ENCODE assay signal across 8 cellular contexts in the genomic region with DNA sequence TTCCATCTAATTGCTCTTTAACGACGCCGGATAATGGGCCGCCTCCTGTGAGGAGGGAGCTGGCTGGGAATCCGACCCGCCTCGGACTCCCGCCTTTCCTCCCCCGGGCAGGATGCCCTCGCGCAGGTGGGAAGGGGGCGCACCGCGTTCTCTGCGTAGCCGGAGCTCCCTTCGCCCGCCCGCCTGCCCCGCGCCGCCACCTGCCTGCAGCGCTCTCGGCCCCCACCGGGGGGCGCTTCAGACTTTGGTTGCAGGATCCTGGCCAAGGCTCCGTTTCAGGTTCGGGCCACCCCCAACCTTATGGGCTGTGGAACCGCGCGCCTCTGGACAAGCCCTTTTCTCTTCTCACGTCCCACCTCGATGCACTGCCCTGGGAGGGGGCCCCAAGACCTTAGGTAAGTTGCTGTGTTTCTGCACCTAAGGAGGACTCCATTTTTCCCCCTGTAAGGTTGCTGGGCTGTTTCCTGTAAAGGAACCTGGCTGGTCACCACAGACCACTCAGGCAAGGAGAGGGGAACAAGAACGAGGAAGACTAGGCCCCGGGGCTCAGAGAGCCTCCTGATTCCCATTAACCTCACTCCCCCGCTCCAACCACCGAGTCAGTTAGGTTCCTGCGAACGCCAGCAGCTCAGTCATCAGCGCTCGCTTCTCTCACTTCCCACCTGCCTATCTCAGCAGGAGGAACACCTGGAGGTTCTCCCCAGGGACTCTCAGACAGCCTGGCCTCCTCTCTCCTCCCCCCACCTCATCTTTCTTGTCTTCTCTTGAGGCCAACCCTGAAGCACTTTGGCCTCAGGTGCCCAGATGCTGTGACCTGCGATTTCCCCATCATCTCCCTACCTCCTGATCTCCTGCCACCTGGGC. TPM values are rescaled to one million over a fixed set of nuclear protein-coding genes. Genes with fewer than 3 reads are reported as not detected.
DNase-seq lines count a peak whose midpoint lies in the region; ATAC-seq and TF ChIP-seq lines count a peak whose summit lies in the region.

No MANE protein-coding gene starts in this region.

- H3K27me3 Mint-ChIP-seq in Calu3 (ENCODE audit: unreplicated experiment), result peaks cover 38% of the 10 kb centered on the region
- peaks cover 48% of the 10 kb centered on the region for H3K27me3 Mint-ChIP-seq in activated CD8-positive, alpha-beta T cell treated with anti-CD3 and anti-CD28 coated beads for 36 hours
- H3K27me3 Mint-ChIP-seq in effector memory CD8-positive, alpha-beta T cell, result peaks cover 42 to 55% of the 10 kb centered on the region in 2 donors
- peaks cover 59% of the 10 kb centered on the region for H3K27me3 Mint-ChIP-seq in stimulated activated naive CD8-positive, alpha-beta T cell treated with anti-CD3 and anti-CD28 coated beads, Interleukin-15, amount 100 ng/mL, for 72 hours

- peak; percentile 57 for TF ChIP-seq CTCF in Calu3 (IDR thresholded peaks at IDR 0.05; ENCODE audit: unreplicated experiment)
- peak; percentile 88 for TF ChIP-seq CTCF in activated CD8-positive, alpha-beta T cell treated with anti-CD3 and anti-CD28 coated beads for 36 hours (IDR thresholded peaks at IDR 0.05)

- no TSS peak for BruUV-seq in Calu3 (replicated peaks; lab: Mats Ljungman, UMichigan)

- no peak overlapping the region for H3K9ac ChIP-seq in mucosa of rectum (ENCODE audit: low read depth in 1 of 2, low read length in 2 of 2)

- peaks cover 8% of the 10 kb centered on the region for H3K4me1 Mint-ChIP-seq in Calu3 (ENCODE audit: low read depth, unreplicated experiment)
- H3K4me1 Mint-ChIP-seq in activated CD8-positive, alpha-beta T cell treated with anti-CD3 and anti-CD28 coated beads for 36 hours (ENCODE audit: low read depth), result peaks cover 9% of the 10 kb centered on the region
- peaks cover 11 to 20% of the 10 kb centered on the region in 2 donors for H3K4me1 Mint-ChIP-seq in effector memory CD8-positive, alpha-beta T cell (ENCODE audit: low read depth in 2 of 2)
- peaks cover 32% of the 10 kb centered on the region for H3K4me1 Mint-ChIP-seq in stimulated activated naive CD8-positive, alpha-beta T cell treated with anti-CD3 and anti-CD28 coated beads, Interleukin-15, amount 100 ng/mL, for 72 hours

- H3K36me3 Mint-ChIP-seq in Calu3 (ENCODE audit: insufficient read depth, unreplicated experiment), result no peaks in the 10 kb centered on the region
- H3K36me3 Mint-ChIP-seq in activated CD8-positive, alpha-beta T cell treated with anti-CD3 and anti-CD28 coated beads for 36 hours (ENCODE audit: low read depth), result peaks cover 2% of the 10 kb centered on the region
- peaks cover 5% of the 10 kb centered on the region for H3K36me3 Mint-ChIP-seq in effector memory CD8-positive, alpha-beta T cell (ENCODE audit: insufficient read depth)

- H3K9me3 ChIP-seq in mucosa of rectum (ENCODE audit: control insufficient read depth in 2 of 2, low read length in 2 of 2), result no peaks in the 10 kb centered on the region

- peaks cover 20 to 21% of the 10 kb centered on the region in 2 donors for H3K27me3 ChIP-seq in mucosa of rectum (ENCODE audit: control insufficient read depth in 2 of 2, insufficient read depth in 2 of 2, low read length in 2 of 2)

- DNase-seq in Calu3 (peak; percentile 83), HEK293T (ENCODE audit: extremely low spot score) (peak; percentile 90), NCI-H226 (peak; percentile 38), GF-D8 (lab: John Stamatoyannopoulos, UW) (no peak)
- DNase-seq in activated CD8-positive, alpha-beta T cell treated with anti-CD3 and anti-CD28 coated beads for 36 hours, result peak; percentile 83
- DNase-seq in effector memory CD8-positive, alpha-beta T cell, result peak; percentile 76 to 85 (median 84)
- peak; percentile 74 to 81 for DNase-seq in stimulated activated naive CD8-positive, alpha-beta T cell treated with anti-CD3 and anti-CD28 coated beads, Interleukin-15, amount 100 ng/mL, for 72 hours

- CTCF ChIA-PET in Calu3 (lab: Charles Lee), result interaction anchor here (0.6 to 1.5 kb wide), 12 partner anchors 8 to 140 kb away, joined by 3 to 20 read pairs (median 4); no protein-coding TSS in a partner anchor
- CTCF ChIA-PET in HEK293T (lab: Yijun Ruan, JAX), result interaction anchor here (0.6 to 7.0 kb wide), 25 partner anchors 8 to 336 kb away, joined by 3 to 63 read pairs (median 4); a partner anchor contains a TSS
- CTCF ChIA-PET in activated CD8-positive, alpha-beta T cell treated with anti-CD3 and anti-CD28 coated beads for 36 hours (lab: Charles Lee), result interaction anchor here (0.6 to 23.2 kb wide), 41 partner anchors 5 to 537 kb away, joined by 3 to 655 read pairs (median 4); a partner anchor contains a TSS

- no peak overlapping the region for H3K27ac ChIP-seq in mucosa of rectum (ENCODE audit: low read depth in 2 of 2, low read length in 2 of 2)

- H3K4me3 Mint-ChIP-seq in Calu3 (ENCODE audit: low read depth, unreplicated experiment), result peak overlapping the region; percentile 31
- no peak overlapping the region for H3K4me3 Mint-ChIP-seq in activated CD8-positive, alpha-beta T cell treated with anti-CD3 and anti-CD28 coated beads for 36 hours
- H3K4me3 Mint-ChIP-seq in effector memory CD8-positive, alpha-beta T cell, result peak overlapping the region; percentile 22 to 70
- peak overlapping the region; percentile 23 to 44 for H3K4me3 Mint-ChIP-seq in stimulated activated naive CD8-positive, alpha-beta T cell treated with anti-CD3 and anti-CD28 coated beads, Interleukin-15, amount 100 ng/mL, for 72 hours

- no peaks in the 10 kb centered on the region for H3K36me3 ChIP-seq in mucosa of rectum (ENCODE audit: control insufficient read depth in 2 of 2, insufficient read depth in 2 of 2, low read length in 2 of 2)

- no peak overlapping the region for H3K27ac Mint-ChIP-seq in Calu3 (ENCODE audit: unreplicated experiment)
- no peak overlapping the region for H3K27ac Mint-ChIP-seq in activated CD8-positive, alpha-beta T cell treated with anti-CD3 and anti-CD28 coated beads for 36 hours
- peak overlapping the region in 1 of 2 donors; percentile 75 for H3K27ac Mint-ChIP-seq in effector memory CD8-positive, alpha-beta T cell
- no peak overlapping the region for H3K27ac Mint-ChIP-seq in stimulated activated naive CD8-positive, alpha-beta T cell treated with anti-CD3 and anti-CD28 coated beads, Interleukin-15, amount 100 ng/mL, for 72 hours

- H3K9me3 Mint-ChIP-seq in Calu3 (ENCODE audit: low read depth, unreplicated experiment), result no peaks in the 10 kb centered on the region
- H3K9me3 Mint-ChIP-seq in activated CD8-positive, alpha-beta T cell treated with anti-CD3 and anti-CD28 coated beads for 36 hours, result no peaks in the 10 kb centered on the region
- H3K9me3 Mint-ChIP-seq in effector memory CD8-positive, alpha-beta T cell, result no peaks in the 10 kb centered on the region
- H3K9me3 Mint-ChIP-seq in stimulated activated naive CD8-positive, alpha-beta T cell treated with anti-CD3 and anti-CD28 coated beads, Interleukin-15, amount 100 ng/mL, for 72 hours, result no peaks in the 10 kb centered on the region

- ATAC-seq in activated CD8-positive, alpha-beta T cell treated with anti-CD3 and anti-CD28 coated beads for 36 hours, result peak; percentile 97
- peak; percentile 93 for ATAC-seq in effector memory CD8-positive, alpha-beta T cell (replicated peaks)
- ATAC-seq in stimulated activated naive CD8-positive, alpha-beta T cell treated with anti-CD3 and anti-CD28 coated beads, Interleukin-15, amount 100 ng/mL, for 72 hours, result peak; percentile 88

- intact Hi-C loops in Calu3 (cut with micrococcal nuclease; ENCODE audit: unreplicated experiment), result no loop called here
- intact Hi-C loops in activated CD8-positive, alpha-beta T cell treated with anti-CD3 and anti-CD28 coated beads for 36 hours (cut with micrococcal nuclease), result no loop called here

- POLR2A ChIA-PET in HEK293T (lab: Yijun Ruan, JAX), result interaction anchor here (1.1 to 6.2 kb wide), 4 partner anchors 8 to 91 kb away, joined by 3 to 81 read pairs (median 5); a partner anchor contains a TSS
- POLR2A ChIA-PET in activated CD8-positive, alpha-beta T cell treated with anti-CD3 and anti-CD28 coated beads for 36 hours (lab: Charles Lee), result interaction anchor here (0.8 to 1.1 kb wide), 3 partner anchors 7 to 12 kb away, joined by 3 read pairs; a partner anchor contains a TSS

- H3K4me1 ChIP-seq in mucosa of rectum (ENCODE audit: control insufficient read depth in 2 of 2, insufficient read depth in 2 of 2, low read length in 2 of 2), result peaks cover 3% of the 10 kb centered on the region in 2 donors

- H3K4me3 ChIP-seq in mucosa of rectum (ENCODE audit: low read length in 2 of 2), result peak overlapping the region; percentile 1 to 11

TF ChIP-seq in HEK293T, 16 proteins besides CTCF, POLR2A, EP300 and RAD21:
- TF ChIP-seq FOXK2 (IDR thresholded peaks at IDR 0.05) (no peak), L3MBTL2 (conservative IDR thresholded peaks at IDR 0.05) (peak; percentile 61)

RNA-seq across cellular contexts. Expression of a gene that starts 11.4 kb away (rescaled TPM):
- 1.7 and 1.8 TPM in 2 replicates for total RNA-seq in Calu3 (2022)
- total RNA-seq in activated CD8-positive, alpha-beta T cell treated with anti-CD3 and anti-CD28 coated beads for 36 hours, result under 1 TPM; 0.72 to 0.90 TPM

RNA-seq across cellular contexts. Expression of a gene that starts 19.4 kb away (rescaled TPM):
- 27.5 and 37.7 TPM in 2 replicates for total RNA-seq in Calu3 (2022)
- total RNA-seq in activated CD8-positive, alpha-beta T cell treated with anti-CD3 and anti-CD28 coated beads for 36 hours, result 10 to 100 TPM; 28.8 to 29.6 TPM

RNA-seq across cellular contexts. Expression of a gene that starts 19.5 kb away (rescaled TPM):
- total RNA-seq in Calu3 (2022), result 1.2 and 1.3 TPM in 2 replicates
- total RNA-seq in activated CD8-positive, alpha-beta T cell treated with anti-CD3 and anti-CD28 coated beads for 36 hours, result under 1 TPM; 0.25 to 0.65 TPM

RNA-seq across cellular contexts. Expression of a gene that starts 50.8 kb away (rescaled TPM):
- 23.7 TPM in 2 replicates for total RNA-seq in Calu3 (2022)
- 10 to 100 TPM; 14.5 to 15.5 TPM for total RNA-seq in activated CD8-positive, alpha-beta T cell treated with anti-CD3 and anti-CD28 coated beads for 36 hours
